Comparison of ENCODE assay signal across 8 cellular contexts in genomic region chr17:42276609-42277341, GRCh38. TPM values are rescaled to one million over a fixed set of nuclear protein-coding genes. Genes with fewer than 3 reads are reported as not detected.
DNase-seq lines count a peak whose midpoint lies in the region; ATAC-seq and TF ChIP-seq lines count a peak whose summit lies in the region.

No MANE protein-coding gene starts in this region.

- ATAC-seq in left cardiac atrium (peak; percentile 38 to 79), HG03565 (IDR thresholded peaks at IDR 0.05; ENCODE audit: unreplicated experiment) (no peak)

- H3K36me3 Mint-ChIP-seq in Caco-2 (ENCODE audit: insufficient read depth, unreplicated experiment) = no peaks in the 10 kb centered on the region
- H3K36me3 Mint-ChIP-seq in activated naive CD8-positive, alpha-beta T cell = peaks cover 3% of the 10 kb centered on the region

- intact Hi-C loops in Caco-2 (cut with micrococcal nuclease; ENCODE audit: unreplicated experiment) = no loop called here
- intact Hi-C loops in left cardiac atrium (cut with DNase I) = no loop called here
- intact Hi-C loops in ovary (cut with DNase I) = no loop called here

- no peaks in the 10 kb centered on the region for H3K27me3 Mint-ChIP-seq in Caco-2 (ENCODE audit: insufficient read depth, unreplicated experiment)
- H3K27me3 Mint-ChIP-seq in activated naive CD8-positive, alpha-beta T cell = no peaks in the 10 kb centered on the region

- H3K36me3 ChIP-seq in Caco-2 (ENCODE audit: control insufficient read depth, insufficient read depth, low read length) = no peaks in the 10 kb centered on the region
- H3K36me3 ChIP-seq in ovary = no peaks in the 10 kb centered on the region

- peak overlapping the region; percentile 73 for H3K27ac Mint-ChIP-seq in Caco-2 (ENCODE audit: unreplicated experiment)
- H3K27ac Mint-ChIP-seq in activated naive CD8-positive, alpha-beta T cell = peak overlapping the region; percentile 92

- H3K9me3 ChIP-seq in Caco-2 (no peaks in the 10 kb centered on the region), ovary (no peaks in the 10 kb centered on the region)

- DNase-seq in Caco-2 (peak in 1 of 2 experiments; percentile 49), HCEC 1CT (peak; percentile 66), NCI-H748 (lab: John Stamatoyannopoulos, UW; ENCODE audit: unreplicated experiment) (peak; percentile 69), left cardiac atrium (peak; percentile 88), ovary (peak; percentile 82 to 85 (median 84)), D341Med (ENCODE audit: low spot score) (no peak)

- no peak for TF ChIP-seq POLR2A in ovary (IDR thresholded peaks at IDR 0.05)

- peaks cover 27% of the 10 kb centered on the region for H3K4me1 Mint-ChIP-seq in Caco-2 (ENCODE audit: low read depth, unreplicated experiment)
- peaks cover 52% of the 10 kb centered on the region for H3K4me1 Mint-ChIP-seq in activated naive CD8-positive, alpha-beta T cell (ENCODE audit: low read depth)

- peak overlapping the region; percentile 78 to 86 for H3K27ac ChIP-seq in ovary

- TF ChIP-seq EP300 in ovary (IDR thresholded peaks at IDR 0.05) = no peak

- no peaks in the 10 kb centered on the region for H3K9me3 Mint-ChIP-seq in Caco-2 (ENCODE audit: unreplicated experiment)
- H3K9me3 Mint-ChIP-seq in activated naive CD8-positive, alpha-beta T cell (ENCODE audit: low read depth) = no peaks in the 10 kb centered on the region

- 1 to 2% (median 1%) methylated on average over 12 to 44 of the region's 44 CpGs for WGBS in ovary, 3 donors

- POLR2A ChIA-PET in Caco-2 (lab: Charles Lee) = no interaction called here

- H3K4me1 ChIP-seq in Caco-2 (peaks cover 11% of the 10 kb centered on the region; the same call in 1 of the 2 replicates), ovary (ENCODE audit: insufficient read depth) (peaks cover 3% of the 10 kb centered on the region)

- H3K4me3 Mint-ChIP-seq in Caco-2 (ENCODE audit: unreplicated experiment) = peak overlapping the region; percentile 78
- H3K4me3 Mint-ChIP-seq in activated naive CD8-positive, alpha-beta T cell = peak overlapping the region; percentile 87

- TF ChIP-seq CTCF in Caco-2 (IDR thresholded peaks at IDR 0.05; ENCODE audit: insufficient read depth in 1 of 2, low read depth in 1 of 2, low read length in 1 of 2, severe bottlenecking in 1 of 2, unreplicated experiment in 1 of 2) (no peak), ovary (IDR thresholded peaks at IDR 0.05) (no peak)

- H3K27me3 ChIP-seq in Caco-2 (replicated peaks; ENCODE audit: control insufficient read depth, insufficient read depth, low read length) = no peaks in the 10 kb centered on the region
- no peaks in the 10 kb centered on the region for H3K27me3 ChIP-seq in ovary

- peak overlapping the region; percentile 75 for H3K4me3 ChIP-seq in Caco-2 (ENCODE audit: low read depth, low read length)
- H3K4me3 ChIP-seq in ovary = peak overlapping the region; percentile 82

- no TSS peak for BruUV-seq in Caco-2 (replicated peaks; lab: Mats Ljungman, UMichigan)

- CTCF ChIA-PET in Caco-2 (lab: Charles Lee) = interaction anchor here (0.6 kb wide), 2 partner anchors 180 to 302 kb away, joined by 3 to 4 read pairs; no protein-coding TSS in a partner anchor

RNA-seq across cellular contexts. Expression of gene STAT5B, which starts 0.6 kb away (rescaled TPM):
- total RNA-seq in Caco-2 (2022) (41.4 and 46.9 TPM in 2 replicates), left cardiac atrium (10 to 100 TPM; 42.4 to 46.2 TPM), ovary (100 to 1,000 TPM in 4 of 7 donors, 10 to 100 TPM in 3; 66.7 to 176 (median 128) TPM)
- polyA plus RNA-seq in ovary = 100 to 1,000 TPM in 1 of 2 donors, 10 to 100 TPM in 1; 66.1 to 108 TPM

RNA-seq across cellular contexts. Expression of gene STAT5A, which starts 11.5 kb away (rescaled TPM):
- total RNA-seq in Caco-2 (2022) (2.4 and 3.2 TPM in 2 replicates), left cardiac atrium (10 to 100 TPM; 38.1 to 40.6 TPM), ovary (10 to 100 TPM; 43.1 to 82.8 (median 51.6) TPM)
- polyA plus RNA-seq in ovary = 10 to 100 TPM; 19.5 to 22.2 TPM
